ENCODE assay signal across 27 cellular contexts in genomic region chr4:8279321-8280157, GRCh38. TPM values are rescaled to one million over a fixed set of nuclear protein-coding genes. Genes with fewer than 3 reads are reported as not detected.
A peak's percentile ranks its signal among the peaks of the same experiment; 100 is the strongest.
DNase-seq lines count a peak whose midpoint lies in the region; ATAC-seq, FAIRE-seq and TF ChIP-seq lines count a peak whose summit lies in the region.
"Had no signal": no experiment of that assay in that cellular context is flagged by ENCODE, and none has a peak within 500 bp of the region (broad histone marks: within the 10 kb centered on the region; RNA-seq: fewer than 3 reads in every experiment).

No MANE protein-coding gene starts in this region.

- no peak for TF ChIP-seq EP300 in sigmoid colon (IDR thresholded peaks at IDR 0.05)

- H3T11ph ChIP-seq in H9 (ENCODE audit: low read length) = no peak overlapping the region

- H3K27ac ChIP-seq in H9 (ENCODE audit: insufficient read length, low read depth, low read length) = no peak overlapping the region
- H3K27ac ChIP-seq in kidney (ENCODE audit: low read depth in 2 of 2, low read length in 2 of 2) = no peak overlapping the region
- peak overlapping the region in 2 of 4 donors; percentile 23 to 89 for H3K27ac ChIP-seq in sigmoid colon
- H3K27ac ChIP-seq: prostate gland had no signal

- H3K4ac ChIP-seq in H9 (ENCODE audit: low read depth, low read length) = no peak overlapping the region; the same call in 1 of the 2 replicates

- no peak for FAIRE-seq in kidney (lab: Jason Lieb, UNC)
- FAIRE-seq: frontal cortex had no signal

- H3K79me1 ChIP-seq in H9 (ENCODE audit: insufficient read depth, low read depth, low read length, poor library complexity, severe bottlenecking) = no peaks in the 10 kb centered on the region

- no peak overlapping the region for H2BK120ac ChIP-seq in H9 (ENCODE audit: low read depth, low read length, poor library complexity, severe bottlenecking)

- H2AK5ac ChIP-seq in H9 (ENCODE audit: insufficient read length, low read length) = no peak overlapping the region

- no peak overlapping the region for H4K5ac ChIP-seq in H9 (ENCODE audit: insufficient read length, low read depth, low read length)

- H3K36me3 ChIP-seq in NT2/D1 (ENCODE audit: insufficient read depth, insufficient read length, low read length) (peaks cover 4% of the 10 kb centered on the region), kidney (ENCODE audit: control insufficient read depth in 1 of 2, insufficient read depth in 2 of 2, low read length in 2 of 2) (no peaks in the 10 kb centered on the region), sigmoid colon (no peaks in the 10 kb centered on the region)
- H3K36me3 ChIP-seq: prostate gland had no signal

- H2BK5ac ChIP-seq in H9 (ENCODE audit: insufficient read length, low read length) = no peak overlapping the region

- TF ChIP-seq CTCF in H9 (conservative IDR thresholded peaks at IDR 0.05) (no peak), kidney (IDR thresholded peaks at IDR 0.05; ENCODE audit: borderline replicate concordance, extremely low read depth, insufficient read depth) (no peak), sigmoid colon (IDR thresholded peaks at IDR 0.05) (no peak), GM20000 (IDR thresholded peaks at IDR 0.05; ENCODE audit: extremely low read depth, missing control alignments) (no peak)

- ATAC-seq in GM18861 (IDR thresholded peaks at IDR 0.05; ENCODE audit: unreplicated experiment) = no peak
- ATAC-seq: activated T-cell treated with anti-CD3 and anti-CD28 coated beads, Interleukin-2, amount 50 U/mL, for 4 hours; natural killer cell; stimulated activated naive B cell treated with anti-CD40 and anti-IgM and Interleukin-4, amounts not matched to agents 10 μg/mL and 1 μg/mL and 100 μg/mL, for 72 hours; T-cell had no signal

- no peak overlapping the region for H3K56ac ChIP-seq in H9 (ENCODE audit: insufficient read length, low read depth, low read length)

- H3K9me3 ChIP-seq in H9 (ENCODE audit: control insufficient read depth, low read depth, low read length) (no peaks in the 10 kb centered on the region), NT2/D1 (ENCODE audit: insufficient read depth, low read length) (no peaks in the 10 kb centered on the region), kidney (ENCODE audit: control insufficient read depth in 1 of 2, low read length in 2 of 2) (no peaks in the 10 kb centered on the region), sigmoid colon (no peaks in the 10 kb centered on the region)
- H3K9me3 ChIP-seq: prostate gland had no signal

- peaks cover 0 to 2% of the 10 kb centered on the region in 2 experiments; a peak in 1 of 4 replicates for H3K4me1 Mint-ChIP-seq in H9
- H3K4me1 Mint-ChIP-seq: CD8-positive, alpha-beta memory T cell; T-cell had no signal

- H4K20me1 ChIP-seq in H9 (ENCODE audit: control insufficient read depth, insufficient read depth, insufficient read length) = no peaks in the 10 kb centered on the region

- no peak overlapping the region for H3K27ac Mint-ChIP-seq in H9
- H3K27ac Mint-ChIP-seq: CD8-positive, alpha-beta memory T cell; stimulated activated naive B cell treated with anti-CD40 and anti-IgM and Interleukin-4, amounts not matched to agents 10 μg/mL and 1 μg/mL and 100 μg/mL, for 72 hours; T-cell had no signal

- no peaks in the 10 kb centered on the region for H3K9me3 Mint-ChIP-seq in H9
- H3K9me3 Mint-ChIP-seq: activated T-cell treated with anti-CD3 and anti-CD28 coated beads, Interleukin-2, amount 50 U/mL, for 4 hours; CD8-positive, alpha-beta memory T cell; natural killer cell; stimulated activated naive B cell treated with anti-CD40 and anti-IgM and Interleukin-4, amounts not matched to agents 10 μg/mL and 1 μg/mL and 100 μg/mL, for 72 hours; T-cell had no signal

- H3K9ac ChIP-seq in H9 (ENCODE audit: extremely low read depth, insufficient read length, low read length) (no peak overlapping the region), NT2/D1 (ENCODE audit: insufficient read length, low read depth) (peak overlapping the region; percentile 34), kidney (ENCODE audit: low read length in 2 of 2) (no peak overlapping the region)

- no peak overlapping the region for H4K8ac ChIP-seq in H9 (replicated peaks; ENCODE audit: insufficient read length, low read depth, low read length)

- no peak overlapping the region for H3K4me3 Mint-ChIP-seq in H9
- H3K4me3 Mint-ChIP-seq: activated T-cell treated with anti-CD3 and anti-CD28 coated beads, Interleukin-2, amount 50 U/mL, for 4 hours; CD8-positive, alpha-beta memory T cell; natural killer cell; stimulated activated naive B cell treated with anti-CD40 and anti-IgM and Interleukin-4, amounts not matched to agents 10 μg/mL and 1 μg/mL and 100 μg/mL, for 72 hours; T-cell had no signal

- H3K36me3 Mint-ChIP-seq in H9 (ENCODE audit: insufficient read depth in 1 of 3, low read depth in 3 of 3) = no peaks in the 10 kb centered on the region
- H3K36me3 Mint-ChIP-seq: CD8-positive, alpha-beta memory T cell; natural killer cell; stimulated activated naive B cell treated with anti-CD40 and anti-IgM and Interleukin-4, amounts not matched to agents 10 μg/mL and 1 μg/mL and 100 μg/mL, for 72 hours; T-cell had no signal

- no peak overlapping the region for H3K23ac ChIP-seq in H9 (ENCODE audit: insufficient read length, low read depth, low read length)

- DNase-seq in H9 (no peak), NT2/D1 (ENCODE audit: low read depth, low spot score) (no peak), kidney (peak; percentile 63), sigmoid colon (peak; percentile 65), GM20000 (ENCODE audit: low spot score) (no peak), GDM1 (lab: John Stamatoyannopoulos, UW) (no peak)
- DNase-seq: activated naive CD4-positive, alpha-beta T cell treated with Interleukin-2 at 50 U/mL for 16 hours; activated T-cell treated with anti-CD3 and anti-CD28 coated beads, Interleukin-2, amount 50 U/mL, for 4 hours; anterior cingulate cortex; CD8-positive, alpha-beta memory T cell; cerebellar nuclear complex; DMS53; effector CD8-positive, alpha-beta T cell; kidney glomerular epithelial cell; natural killer cell; NCI-H1105; NCI-H2029; PC-3; SIG-M5; stimulated activated CD4-positive, alpha-beta T cell treated with anti-CD3 and anti-CD28 coated beads, Interleukin-2, amount 100 ng/mL, for 48 hours; stimulated activated naive B cell treated with anti-CD40 and anti-IgM and Interleukin-4, amounts not matched to agents 10 μg/mL and 1 μg/mL and 100 μg/mL, for 72 hours; T-cell had no signal

- H3K23me2 ChIP-seq in H9 (ENCODE audit: insufficient read length, low read depth, low read length, poor library complexity, severe bottlenecking) = no peaks in the 10 kb centered on the region

- no peak overlapping the region for H2BK15ac ChIP-seq in H9 (ENCODE audit: low read depth, low read length)

- H3K4me2 ChIP-seq in H9 (ENCODE audit: insufficient read depth, insufficient read length, low read length) = no peak overlapping the region

- H3K14ac ChIP-seq in H9 (ENCODE audit: insufficient read depth, low read length) = peak overlapping the region; percentile 41; the same call in 1 of the 2 replicates

- no peak overlapping the region for H3K18ac ChIP-seq in H9 (ENCODE audit: insufficient read length, low read depth, low read length)

- no peak overlapping the region for H2AFZ ChIP-seq in H9 (ENCODE audit: low read length)

- no CpG with 5 or more reads among the region's 22 CpGs for WGBS in H9 (ENCODE audit: extremely low coverage, insufficient read length, low lambda C conversion rate)
- 75 to 82% methylated on average over 22 of the region's 22 CpGs for WGBS in sigmoid colon, 2 donors

- peaks cover 1% of the 10 kb centered on the region; the same call in 1 of the 2 replicates for H3K27me3 Mint-ChIP-seq in H9 (ENCODE audit: low read depth)

- H3K27me3 ChIP-seq in H9 (ENCODE audit: insufficient read depth, low read length) = no peaks in the 10 kb centered on the region
- H3K27me3 ChIP-seq in NT2/D1 (ENCODE audit: insufficient read depth, insufficient read length) = no peaks in the 10 kb centered on the region
- H3K27me3 ChIP-seq in sigmoid colon = no peaks in the 10 kb centered on the region

- H3K4me3 ChIP-seq in NT2/D1 (ENCODE audit: insufficient read length, low read depth) (no peak overlapping the region), kidney (ENCODE audit: low read length in 2 of 2) (no peak overlapping the region), sigmoid colon (no peak overlapping the region)
- H3K4me3 ChIP-seq: prostate gland, skin epidermis had no signal

- H2BK20ac ChIP-seq in H9 (ENCODE audit: low read depth, low read length, poor library complexity, severe bottlenecking) = no peak overlapping the region

- intact Hi-C loops in kidney (cut with DNase I) (no loop called here), sigmoid colon (cut with DNase I) (no loop called here)

- no peak for TF ChIP-seq POLR2A in sigmoid colon (IDR thresholded peaks at IDR 0.05)

- H3K79me2 ChIP-seq in H9 (ENCODE audit: insufficient read depth, low read length) = no peaks in the 10 kb centered on the region

- H4K91ac ChIP-seq in H9 (ENCODE audit: insufficient read length, low read depth, low read length) = no peak overlapping the region

- no peak overlapping the region for H2BK12ac ChIP-seq in H9 (ENCODE audit: insufficient read length, low read depth, low read length)

- H3K4me1 ChIP-seq in H9 (ENCODE audit: insufficient read depth, low read length) = no peaks in the 10 kb centered on the region
- H3K4me1 ChIP-seq in NT2/D1 (ENCODE audit: insufficient read depth, insufficient read length) = peaks cover 28% of the 10 kb centered on the region
- peaks cover 0 to 4% of the 10 kb centered on the region in 2 donors for H3K4me1 ChIP-seq in kidney (ENCODE audit: control insufficient read depth in 1 of 2, insufficient read depth in 1 of 2, low read depth in 1 of 2, low read length in 2 of 2)
- H3K4me1 ChIP-seq in sigmoid colon = peaks cover 0 to 74% (median 66%) of the 10 kb centered on the region in 4 donors

RNA-seq across cellular contexts. Expression of gene HTRA3, which starts 10.0 kb away (rescaled TPM):
- total RNA-seq in H9 (2021) (2.9 and 3.0 TPM in 2 replicates), kidney (1.7 TPM), sigmoid colon (10 to 100 TPM; 14.5 to 49.6 (median 32.1) TPM)
- polyA plus RNA-seq in kidney (ENCODE audit: insufficient read depth, low read depth, low replicate concordance) (6.5 TPM), sigmoid colon (1 to 10 TPM; 1.2 to 5.0 (median 3.6) TPM)
- total RNA-seq: activated CD8-positive, alpha-beta memory T cell treated with anti-CD3 and anti-CD28 coated beads for 36 hours; activated T-cell treated with anti-CD3 and anti-CD28 coated beads, Interleukin-2, amount 50 U/mL, for 4 hours; CD8-positive, alpha-beta memory T cell; natural killer cell had no signal
- polyA plus RNA-seq: CD8-positive, alpha-beta memory T cell had no signal

Comparison
In these comparisons a context has a peak if more than half of its experiments do, and no peak if none do; other contexts are left out.
1. DNase-seq: peak in kidney (single experiment) and sigmoid colon (single experiment); none in H9 (single experiment), NT2/D1 (single experiment), GM20000 (single experiment) and GDM1 (single experiment).